Comparison of ENCODE assay signal across 8 cellular contexts in the genomic region with DNA sequence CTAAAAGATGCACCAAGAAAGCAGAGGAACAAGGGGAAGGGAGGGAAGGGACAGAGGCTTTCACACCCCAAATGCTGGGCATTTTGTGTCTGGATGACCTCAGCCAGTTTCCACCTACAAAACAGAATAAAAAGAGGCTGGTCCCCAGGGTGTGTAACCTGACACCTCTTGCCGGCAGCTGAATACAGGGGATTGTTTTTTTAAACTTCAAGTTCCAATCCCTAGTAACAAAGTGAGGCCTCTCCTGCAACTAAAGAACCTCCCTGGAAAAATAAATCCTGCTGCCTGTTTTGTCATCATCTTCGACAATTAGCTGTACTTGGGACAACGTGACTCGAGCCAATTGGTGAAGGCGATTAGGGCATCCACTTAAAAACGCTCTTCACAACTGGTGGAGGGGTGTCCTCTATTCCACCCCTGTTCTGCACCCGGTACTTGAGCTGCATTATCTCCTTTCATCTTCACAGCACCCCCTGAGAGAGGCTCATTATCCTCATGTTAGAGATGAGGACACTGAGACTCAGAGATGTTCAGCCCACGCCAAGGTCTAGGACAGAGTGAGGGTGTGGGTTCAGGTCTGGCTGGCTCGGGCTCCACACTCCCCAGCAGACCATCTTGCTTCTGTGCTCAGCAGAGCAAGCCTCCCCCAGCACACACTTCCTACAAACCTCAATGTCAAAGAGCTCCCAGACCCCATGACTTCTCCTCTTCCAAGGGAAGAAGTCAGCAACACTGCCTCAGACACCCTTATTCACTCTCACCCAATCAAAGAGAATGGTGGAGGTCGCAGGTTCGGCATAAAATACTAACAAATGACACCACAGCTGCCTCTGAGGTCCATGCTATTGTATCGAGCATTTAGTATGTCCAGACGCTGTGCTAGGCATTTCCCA. TPM values are rescaled to one million over a fixed set of nuclear protein-coding genes. Genes with fewer than 3 reads are reported as not detected.
DNase-seq lines count a peak whose midpoint lies in the region; FAIRE-seq and TF ChIP-seq lines count a peak whose summit lies in the region.

No MANE protein-coding gene starts in this region.

- H3K27ac ChIP-seq in cardiac muscle cell (no peak overlapping the region), muscle layer of duodenum (ENCODE audit: low read length) (peak overlapping the region; percentile 44)

- FAIRE-seq in bronchial epithelial cell (lab: Jason Lieb, UNC) = no peak

- intact Hi-C loops in cardiac septum (cut with DNase I) = no loop called here

- DNase-seq in cardiac muscle cell (ENCODE audit: low read depth in 1 of 2, low spot score in 1 of 2) (peak; percentile 62 to 81), cardiac septum (ENCODE audit: low spot score) (no peak), NCI-H524 (lab: John Stamatoyannopoulos, UW) (peak; percentile 90 to 96), bronchial epithelial cell (ENCODE audit: low read depth) (peak; percentile 32), NCI-H1048 (lab: John Stamatoyannopoulos, UW) (no peak), NK-92 (lab: John Stamatoyannopoulos, UW; ENCODE audit: unreplicated experiment) (no peak)
- DNase-seq in effector CD8-positive, alpha-beta T cell (lab: John Stamatoyannopoulos, UW) = no peak

- H3K27me3 ChIP-seq in cardiac muscle cell (no peaks in the 10 kb centered on the region), bronchial epithelial cell (ENCODE audit: control insufficient read depth, insufficient read depth, low read length) (no peaks in the 10 kb centered on the region), muscle layer of duodenum (ENCODE audit: low read depth, low read length) (no peaks in the 10 kb centered on the region)

- H3K36me3 ChIP-seq in cardiac muscle cell (no peaks in the 10 kb centered on the region), bronchial epithelial cell (ENCODE audit: control insufficient read depth, insufficient read depth, low read length) (no peaks in the 10 kb centered on the region), muscle layer of duodenum (ENCODE audit: control insufficient read depth in 1 of 2, insufficient read depth in 2 of 2, low read length in 2 of 2) (peaks cover 0 to 4% of the 10 kb centered on the region in 2 donors)

- H3K9me3 ChIP-seq in cardiac muscle cell (ENCODE audit: low read depth) (no peaks in the 10 kb centered on the region), muscle layer of duodenum (ENCODE audit: control insufficient read depth in 1 of 2, low read length in 2 of 2) (no peaks in the 10 kb centered on the region)

- TF ChIP-seq CTCF in cardiac muscle cell (IDR thresholded peaks at IDR 0.05; ENCODE audit: low read depth, low read length) = no peak
- no peak for TF ChIP-seq CTCF in bronchial epithelial cell (IDR thresholded peaks at IDR 0.05; ENCODE audit: insufficient read depth, low read length, severe bottlenecking)

- H3K4me1 ChIP-seq in cardiac muscle cell (ENCODE audit: low read depth) (peaks cover 16% of the 10 kb centered on the region), muscle layer of duodenum (ENCODE audit: control insufficient read depth in 1 of 2, insufficient read depth in 2 of 2, low read length in 2 of 2) (peaks cover 31 to 77% of the 10 kb centered on the region in 2 donors)

- no peak overlapping the region for H3K4me3 ChIP-seq in cardiac muscle cell
- no peak overlapping the region for H3K4me3 ChIP-seq in bronchial epithelial cell (ENCODE audit: low read depth, low read length)
- no peak overlapping the region for H3K4me3 ChIP-seq in muscle layer of duodenum (ENCODE audit: low read depth in 1 of 2, low read length in 2 of 2)

RNA-seq across cellular contexts. Expression of gene ITPKB, which starts 15.2 kb away (rescaled TPM):
- total RNA-seq in cardiac muscle cell = 4.5 and 12.0 TPM in 2 replicates
- 3.8 and 7.2 TPM in 2 replicates for polyA plus RNA-seq in cardiac muscle cell
- total RNA-seq in cardiac septum = 10.5 TPM
- total RNA-seq in bronchial epithelial cell = 1.3 and 1.9 TPM in 2 replicates

Comparison
In these comparisons a context has a peak if more than half of its experiments do, and no peak if none do; other contexts are left out.
1. DNase-seq: peak in cardiac muscle cell (2 of 2), NCI-H524 (2 of 2) and bronchial epithelial cell (single experiment); none in cardiac septum (single experiment), NCI-H1048 (single experiment), effector CD8-positive, alpha-beta T cell (single experiment) and NK-92 (single experiment).